Comparison of ENCODE assay signal across 34 cellular contexts in the genomic region with DNA sequence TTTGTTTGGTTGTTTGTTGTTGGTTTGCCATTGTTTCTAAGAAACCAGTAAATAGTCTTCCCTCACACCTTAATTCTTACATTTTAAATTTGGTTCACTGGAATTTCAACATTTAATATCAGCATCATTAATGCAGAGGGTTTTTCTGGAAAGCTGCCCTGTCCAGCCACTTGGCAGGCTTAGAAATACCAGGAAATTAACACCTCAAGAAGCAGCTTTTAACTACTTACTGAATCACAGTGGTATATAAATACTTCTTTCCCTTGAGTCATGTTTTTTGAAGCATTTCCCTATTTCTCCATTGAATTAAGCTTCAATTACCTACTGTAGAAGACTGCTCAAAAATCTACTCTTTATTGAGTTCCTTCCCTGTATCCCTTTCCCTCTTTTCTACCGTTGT.
"Had no signal": no experiment of that assay in that cellular context is flagged by ENCODE, and none has a peak within 500 bp of the region (broad histone marks: within the 10 kb centered on the region; RNA-seq: fewer than 3 reads in every experiment).

No MANE protein-coding gene starts in this region.

- H3K27me3 ChIP-seq: breast epithelium, cardiac muscle cell, colonic mucosa, esophagus squamous epithelium, gastroesophageal sphincter had no signal

- H3K27ac Mint-ChIP-seq: activated B cell treated with CpG ODN at 0.5 μM for 24 hours; activated CD4-positive, alpha-beta memory T cell treated with anti-CD3 and anti-CD28 coated beads for 36 hours; activated naive CD8-positive, alpha-beta T cell; activated T-cell treated with anti-CD3 and anti-CD28 coated beads, Interleukin-2, amount 50 U/mL, for 24 hours; activated T-cell treated with anti-CD3 and anti-CD28 coated beads, Interleukin-2, amount 50 U/mL, for 72 hours; brain; T-helper 17 cell; T-helper 2 cell treated with Interferon-gamma antibody and Interleukin-4, amounts not matched to agents 5 μg/mL and 100 μg/mL, for 36 hours had no signal

- H3K27me3 Mint-ChIP-seq: activated B cell treated with CpG ODN at 0.5 μM for 24 hours; activated CD4-positive, alpha-beta memory T cell treated with anti-CD3 and anti-CD28 coated beads for 36 hours; activated naive CD8-positive, alpha-beta T cell; activated T-cell treated with anti-CD3 and anti-CD28 coated beads, Interleukin-2, amount 50 U/mL, for 24 hours; brain; T-helper 17 cell had no signal

- H3K9me3 ChIP-seq: breast epithelium, colonic mucosa, esophagus squamous epithelium, gastroesophageal sphincter had no signal

- H3K4me1 ChIP-seq: breast epithelium, colonic mucosa, esophagus squamous epithelium, gastroesophageal sphincter had no signal

- DNase-seq: activated B cell treated with CpG ODN at 0.5 μM for 24 hours; activated CD4-positive, alpha-beta memory T cell treated with anti-CD3 and anti-CD28 coated beads for 36 hours; activated CD4-positive, alpha-beta T cell treated with anti-CD3 and anti-CD28 coated beads for 48 hours; activated CD4-positive, alpha-beta T cell treated with anti-CD3 and anti-CD28 coated beads, Interleukin-2, amount 50 U/mL, for 1 hour; activated CD8-positive, alpha-beta memory T cell treated with anti-CD3 and anti-CD28 coated beads, Interleukin-2, amount 50 U/mL, for 48 hours; activated effector memory CD4-positive, alpha-beta T cell treated with Interleukin-2 at 50 U/mL for 16 hours; activated gamma-delta T cell treated with Interleukin-2 at 50 U/mL for 16 hours; activated naive CD4-positive, alpha-beta T cell treated with anti-CD3 and anti-CD28 coated beads, Interleukin-2, amount 50 U/mL, for 16 hours; activated naive CD4-positive, alpha-beta T cell treated with Interleukin-2 at 50 U/mL for 16 hours; activated T-cell treated with anti-CD3 and anti-CD28 coated beads for 4 hours; activated T-cell treated with anti-CD3 and anti-CD28 coated beads, Interleukin-2, amount 50 U/mL, for 24 hours; activated T-cell treated with anti-CD3 and anti-CD28 coated beads, Interleukin-2, amount 50 U/mL, for 72 hours; amniotic stem cell; aorta; central memory CD4-positive, alpha-beta T cell; cerebellar nuclear complex; colonic mucosa; effector CD8-positive, alpha-beta T cell; esophagus squamous epithelium; foreskin melanocyte; T-helper 1 cell; T-helper 17 cell; T1000; WERI-Rb-1 had no signal

- H3K9me3 Mint-ChIP-seq: activated B cell treated with CpG ODN at 0.5 μM for 24 hours had no signal

- H3K4me3 Mint-ChIP-seq: activated B cell treated with CpG ODN at 0.5 μM for 24 hours; activated CD4-positive, alpha-beta memory T cell treated with anti-CD3 and anti-CD28 coated beads for 36 hours; activated naive CD8-positive, alpha-beta T cell; activated T-cell treated with anti-CD3 and anti-CD28 coated beads, Interleukin-2, amount 50 U/mL, for 24 hours; activated T-cell treated with anti-CD3 and anti-CD28 coated beads, Interleukin-2, amount 50 U/mL, for 72 hours; brain; T-helper 17 cell; T-helper 2 cell treated with Interferon-gamma antibody and Interleukin-4, amounts not matched to agents 5 μg/mL and 100 μg/mL, for 36 hours had no signal

- ATAC-seq: activated CD4-positive, CD25-positive, alpha-beta regulatory T cell treated with anti-CD3 and anti-CD28 coated beads, Interleukin-2, amount 50 U/mL, for 24 hours; activated T-cell treated with anti-CD3 and anti-CD28 coated beads, Interleukin-2, amount 50 U/mL, for 72 hours; gastroesophageal sphincter; T-helper 17 cell had no signal

- H3K36me3 ChIP-seq: breast epithelium, cardiac muscle cell, colonic mucosa, esophagus squamous epithelium, gastroesophageal sphincter, WERI-Rb-1 had no signal

- H3K4me1 Mint-ChIP-seq: activated B cell treated with CpG ODN at 0.5 μM for 24 hours, T-helper 17 cell had no signal

- H3K36me3 Mint-ChIP-seq: activated CD4-positive, alpha-beta memory T cell treated with anti-CD3 and anti-CD28 coated beads for 36 hours; activated naive CD8-positive, alpha-beta T cell; brain had no signal

- H3K4me3 ChIP-seq: breast epithelium, cardiac muscle cell, colonic mucosa, esophagus squamous epithelium, gastroesophageal sphincter had no signal

- H3K27ac ChIP-seq: breast epithelium, cardiac muscle cell, colonic mucosa, epithelial cell of prostate, esophagus squamous epithelium, gastroesophageal sphincter, WERI-Rb-1 had no signal

- FAIRE-seq: endometrium, endothelial cell of umbilical vein had no signal
